In the genomic region with DNA sequence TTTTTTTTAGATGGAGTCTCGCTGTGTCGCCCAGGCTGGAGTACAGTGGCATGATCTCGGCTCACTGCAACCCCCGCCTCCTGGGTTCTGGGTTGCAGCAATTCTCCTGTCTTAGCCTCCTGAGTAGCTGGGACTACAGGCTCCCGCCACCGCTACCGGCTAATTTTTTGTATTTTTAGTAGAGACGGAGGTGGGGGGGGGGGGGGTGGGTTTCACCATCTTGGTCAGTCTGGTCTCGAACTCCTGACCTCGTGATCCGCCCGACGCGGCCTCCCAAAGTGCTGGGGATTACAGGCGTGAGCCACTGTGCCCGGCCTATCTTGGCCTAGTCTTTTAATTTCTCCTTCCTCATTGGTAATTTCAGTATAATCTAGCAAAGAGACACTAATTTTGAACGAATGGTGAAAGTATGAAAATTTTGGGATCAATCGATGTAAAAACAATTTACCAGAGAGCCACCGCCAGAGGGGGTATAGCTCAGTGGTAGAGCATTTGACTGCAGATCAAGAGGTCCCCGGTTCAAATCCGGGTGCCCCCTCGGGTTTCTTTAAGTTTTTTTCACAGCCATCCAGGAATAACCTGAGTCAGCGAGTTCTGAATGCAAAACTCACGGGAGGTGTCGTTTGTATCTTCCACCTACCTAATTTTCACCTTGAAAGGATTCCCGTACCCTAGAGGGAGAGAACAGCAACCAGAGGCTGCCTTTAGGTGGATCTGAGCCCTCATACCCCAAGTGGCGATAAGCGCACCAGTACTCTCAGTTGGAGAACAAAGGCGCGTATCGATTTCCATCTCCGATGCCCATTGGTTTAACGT, we compare ENCODE assay signal across 1 cellular context.
A peak's percentile ranks its signal among the peaks of the same experiment; 100 is the strongest.
TF ChIP-seq lines count a peak whose summit lies in the region.

No MANE protein-coding gene starts in this region.

TF ChIP-seq in HepG2, 621 proteins besides CTCF, POLR2A, EP300 and RAD21 (continued from another document and continues in another):
- TF ChIP-seq, protein P1, sequence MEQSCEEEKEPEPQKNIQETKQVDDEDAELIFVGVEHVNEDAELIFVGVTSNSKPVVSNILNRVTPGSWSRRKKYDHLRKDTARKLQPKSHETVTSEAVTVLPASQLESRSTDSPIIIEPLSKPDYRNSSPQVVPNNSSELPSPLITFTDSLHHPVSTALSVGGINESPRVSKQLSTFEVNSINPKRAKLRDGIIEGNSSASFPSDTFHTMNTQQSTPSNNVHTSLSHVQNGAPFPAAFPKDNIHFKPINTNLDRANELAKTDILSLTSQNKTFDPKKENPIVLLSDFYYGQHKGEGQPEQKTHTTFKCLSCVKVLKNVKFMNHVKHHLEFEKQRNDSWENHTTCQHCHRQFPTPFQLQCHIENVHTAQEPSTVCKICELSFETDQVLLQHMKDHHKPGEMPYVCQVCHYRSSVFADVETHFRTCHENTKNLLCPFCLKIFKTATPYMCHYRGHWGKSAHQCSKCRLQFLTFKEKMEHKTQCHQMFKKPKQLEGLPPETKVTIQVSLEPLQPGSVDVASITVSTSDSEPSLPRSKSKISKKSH (CRISPR knock-in tag; IDR thresholded peaks at IDR 0.05; ENCODE audit: borderline replicate concordance), result no peak
- no peak for TF ChIP-seq ZNF577 (CRISPR knock-in tag; IDR thresholded peaks at IDR 0.05; ENCODE audit: borderline replicate concordance, low read depth)
- TF ChIP-seq NONO (IDR thresholded peaks at IDR 0.05), result no peak
- no peak; the same call in 1 of the 2 replicates for TF ChIP-seq NONO (CRISPR knock-in tag; conservative IDR thresholded peaks at IDR 0.05)
- TF ChIP-seq SALL1 (CRISPR knock-in tag; IDR thresholded peaks at IDR 0.05), result no peak
- TF ChIP-seq FOXP1 (IDR thresholded peaks at IDR 0.05), result no peak
- peak; percentile 17; the same call in 1 of the 2 replicates for TF ChIP-seq FOXP1 (CRISPR knock-in tag; IDR thresholded peaks at IDR 0.05)
- TF ChIP-seq, protein P2, sequence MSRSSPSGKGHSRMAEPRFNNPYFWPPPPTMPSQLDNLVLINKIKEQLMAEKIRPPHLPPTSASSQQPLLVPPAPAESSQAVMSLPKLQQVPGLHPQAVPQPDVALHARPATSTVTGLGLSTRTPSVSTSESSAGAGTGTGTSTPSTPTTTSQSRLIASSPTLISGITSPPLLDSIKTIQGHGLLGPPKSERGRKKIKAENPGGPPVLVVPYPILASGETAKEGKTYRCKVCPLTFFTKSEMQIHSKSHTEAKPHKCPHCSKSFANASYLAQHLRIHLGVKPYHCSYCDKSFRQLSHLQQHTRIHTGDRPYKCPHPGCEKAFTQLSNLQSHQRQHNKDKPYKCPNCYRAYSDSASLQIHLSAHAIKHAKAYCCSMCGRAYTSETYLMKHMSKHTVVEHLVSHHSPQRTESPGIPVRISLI (CRISPR knock-in tag; IDR thresholded peaks at IDR 0.05; ENCODE audit: borderline replicate concordance), result peak; percentile 42; the same call in 1 of the 2 replicates
- TF ChIP-seq ZMAT3 (CRISPR knock-in tag; conservative IDR thresholded peaks at IDR 0.05), result 0 out of 2 replicates have a peak, but pooled peaks have one; percentile 36
- TF ChIP-seq, protein P3, sequence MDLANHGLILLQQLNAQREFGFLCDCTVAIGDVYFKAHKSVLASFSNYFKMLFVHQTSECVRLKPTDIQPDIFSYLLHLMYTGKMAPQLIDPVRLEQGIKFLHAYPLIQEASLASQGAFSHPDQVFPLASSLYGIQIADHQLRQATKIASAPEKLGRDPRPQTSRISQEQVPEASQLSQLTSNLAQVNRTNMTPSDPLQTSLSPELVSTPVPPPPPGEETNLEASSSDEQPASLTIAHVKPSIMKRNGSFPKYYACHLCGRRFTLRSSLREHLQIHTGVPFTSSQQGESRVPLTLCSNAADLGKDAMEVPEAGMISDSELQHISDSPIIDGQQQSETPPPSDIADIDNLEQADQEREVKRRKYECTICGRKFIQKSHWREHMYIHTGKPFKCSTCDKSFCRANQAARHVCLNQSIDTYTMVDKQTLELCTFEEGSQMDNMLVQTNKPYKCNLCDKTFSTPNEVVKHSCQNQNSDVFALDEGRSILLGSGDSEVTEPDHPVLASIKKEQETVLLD (CRISPR knock-in tag; IDR thresholded peaks at IDR 0.05; ENCODE audit: low read depth), result no peak
- no peak for TF ChIP-seq BRD4 (CRISPR knock-in tag; IDR thresholded peaks at IDR 0.05)
- TF ChIP-seq NFKBIZ (CRISPR knock-in tag; IDR thresholded peaks at IDR 0.05), result no peak
- TF ChIP-seq ZNF296 (CRISPR knock-in tag; conservative IDR thresholded peaks at IDR 0.05), result no peak
- TF ChIP-seq, protein P4, sequence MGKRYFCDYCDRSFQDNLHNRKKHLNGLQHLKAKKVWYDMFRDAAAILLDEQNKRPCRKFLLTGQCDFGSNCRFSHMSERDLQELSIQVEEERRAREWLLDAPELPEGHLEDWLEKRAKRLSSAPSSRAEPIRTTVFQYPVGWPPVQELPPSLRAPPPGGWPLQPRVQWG (CRISPR knock-in tag; IDR thresholded peaks at IDR 0.05; ENCODE audit: borderline replicate concordance, low read depth), result no peak
- TF ChIP-seq KLF9 (CRISPR knock-in tag; IDR thresholded peaks at IDR 0.05; ENCODE audit: low read depth), result 0 out of 2 replicates have a peak, but pooled peaks have one; percentile 25
- TF ChIP-seq SNAPC2 (CRISPR knock-in tag; IDR thresholded peaks at IDR 0.05), result no peak
- no peak for TF ChIP-seq FOXM1 (CRISPR knock-in tag; IDR thresholded peaks at IDR 0.05)
- TF ChIP-seq, protein P5, sequence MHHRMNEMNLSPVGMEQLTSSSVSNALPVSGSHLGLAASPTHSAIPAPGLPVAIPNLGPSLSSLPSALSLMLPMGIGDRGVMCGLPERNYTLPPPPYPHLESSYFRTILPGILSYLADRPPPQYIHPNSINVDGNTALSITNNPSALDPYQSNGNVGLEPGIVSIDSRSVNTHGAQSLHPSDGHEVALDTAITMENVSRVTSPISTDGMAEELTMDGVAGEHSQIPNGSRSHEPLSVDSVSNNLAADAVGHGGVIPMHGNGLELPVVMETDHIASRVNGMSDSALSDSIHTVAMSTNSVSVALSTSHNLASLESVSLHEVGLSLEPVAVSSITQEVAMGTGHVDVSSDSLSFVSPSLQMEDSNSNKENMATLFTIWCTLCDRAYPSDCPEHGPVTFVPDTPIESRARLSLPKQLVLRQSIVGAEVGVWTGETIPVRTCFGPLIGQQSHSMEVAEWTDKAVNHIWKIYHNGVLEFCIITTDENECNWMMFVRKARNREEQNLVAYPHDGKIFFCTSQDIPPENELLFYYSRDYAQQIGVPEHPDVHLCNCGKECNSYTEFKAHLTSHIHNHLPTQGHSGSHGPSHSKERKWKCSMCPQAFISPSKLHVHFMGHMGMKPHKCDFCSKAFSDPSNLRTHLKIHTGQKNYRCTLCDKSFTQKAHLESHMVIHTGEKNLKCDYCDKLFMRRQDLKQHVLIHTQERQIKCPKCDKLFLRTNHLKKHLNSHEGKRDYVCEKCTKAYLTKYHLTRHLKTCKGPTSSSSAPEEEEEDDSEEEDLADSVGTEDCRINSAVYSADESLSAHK (CRISPR knock-in tag; IDR thresholded peaks at IDR 0.05; ENCODE audit: borderline replicate concordance), result no peak
- no peak for TF ChIP-seq TMF1 (CRISPR knock-in tag; IDR thresholded peaks at IDR 0.05; ENCODE audit: low read depth)
- TF ChIP-seq CBX2 (IDR thresholded peaks at IDR 0.05; ENCODE audit: low read depth, low read length), result no peak
- no peak for TF ChIP-seq CBX2 (CRISPR knock-in tag; IDR thresholded peaks at IDR 0.05; ENCODE audit: low read depth)
- no peak for TF ChIP-seq ZNF773 (CRISPR knock-in tag; IDR thresholded peaks at IDR 0.05; ENCODE audit: borderline replicate concordance)
- peak; percentile 53; the same call in 1 of the 2 replicates for TF ChIP-seq SIN3A (IDR thresholded peaks at IDR 0.05; ENCODE audit: borderline replicate concordance, low read depth, low read length)
- peak; percentile 14; the same call in 1 of the 2 replicates for TF ChIP-seq HOXA3 (CRISPR knock-in tag; IDR thresholded peaks at IDR 0.05)
- TF ChIP-seq, protein P6, sequence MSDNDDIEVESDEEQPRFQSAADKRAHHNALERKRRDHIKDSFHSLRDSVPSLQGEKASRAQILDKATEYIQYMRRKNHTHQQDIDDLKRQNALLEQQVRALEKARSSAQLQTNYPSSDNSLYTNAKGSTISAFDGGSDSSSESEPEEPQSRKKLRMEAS (IDR thresholded peaks at IDR 0.05), result no peak; the same call in none of the 2 replicates
- TF ChIP-seq ZNF224 (CRISPR knock-in tag; IDR thresholded peaks at IDR 0.05), result 0 out of 2 replicates have a peak, but pooled peaks have one; percentile 29
- TF ChIP-seq, protein P7, sequence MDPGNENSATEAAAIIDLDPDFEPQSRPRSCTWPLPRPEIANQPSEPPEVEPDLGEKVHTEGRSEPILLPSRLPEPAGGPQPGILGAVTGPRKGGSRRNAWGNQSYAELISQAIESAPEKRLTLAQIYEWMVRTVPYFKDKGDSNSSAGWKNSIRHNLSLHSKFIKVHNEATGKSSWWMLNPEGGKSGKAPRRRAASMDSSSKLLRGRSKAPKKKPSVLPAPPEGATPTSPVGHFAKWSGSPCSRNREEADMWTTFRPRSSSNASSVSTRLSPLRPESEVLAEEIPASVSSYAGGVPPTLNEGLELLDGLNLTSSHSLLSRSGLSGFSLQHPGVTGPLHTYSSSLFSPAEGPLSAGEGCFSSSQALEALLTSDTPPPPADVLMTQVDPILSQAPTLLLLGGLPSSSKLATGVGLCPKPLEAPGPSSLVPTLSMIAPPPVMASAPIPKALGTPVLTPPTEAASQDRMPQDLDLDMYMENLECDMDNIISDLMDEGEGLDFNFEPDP (CRISPR knock-in tag; conservative IDR thresholded peaks at IDR 0.05), result 0 out of 2 replicates have a peak, but pooled peaks have one; percentile 36
- TF ChIP-seq KDM1A (CRISPR knock-in tag; IDR thresholded peaks at IDR 0.05), result no peak
- 0 out of 2 replicates have a peak, but pooled peaks have one; percentile 10 for TF ChIP-seq KMT2A (CRISPR knock-in tag; IDR thresholded peaks at IDR 0.05)
- TF ChIP-seq HHEX (CRISPR knock-in tag; IDR thresholded peaks at IDR 0.05), result no peak
- no peak for TF ChIP-seq CBX5 (CRISPR knock-in tag; IDR thresholded peaks at IDR 0.05; ENCODE audit: borderline replicate concordance)
- TF ChIP-seq REPIN1 (CRISPR knock-in tag; IDR thresholded peaks at IDR 0.05; ENCODE audit: borderline replicate concordance, low read depth), result no peak
- TF ChIP-seq, protein P8, sequence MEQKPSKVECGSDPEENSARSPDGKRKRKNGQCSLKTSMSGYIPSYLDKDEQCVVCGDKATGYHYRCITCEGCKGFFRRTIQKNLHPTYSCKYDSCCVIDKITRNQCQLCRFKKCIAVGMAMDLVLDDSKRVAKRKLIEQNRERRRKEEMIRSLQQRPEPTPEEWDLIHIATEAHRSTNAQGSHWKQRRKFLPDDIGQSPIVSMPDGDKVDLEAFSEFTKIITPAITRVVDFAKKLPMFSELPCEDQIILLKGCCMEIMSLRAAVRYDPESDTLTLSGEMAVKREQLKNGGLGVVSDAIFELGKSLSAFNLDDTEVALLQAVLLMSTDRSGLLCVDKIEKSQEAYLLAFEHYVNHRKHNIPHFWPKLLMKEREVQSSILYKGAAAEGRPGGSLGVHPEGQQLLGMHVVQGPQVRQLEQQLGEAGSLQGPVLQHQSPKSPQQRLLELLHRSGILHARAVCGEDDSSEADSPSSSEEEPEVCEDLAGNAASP (CRISPR knock-in tag; IDR thresholded peaks at IDR 0.05; ENCODE audit: borderline replicate concordance), result peak; percentile 40; the same call in 1 of the 2 replicates
- peak; percentile 58; the same call in 1 of the 2 replicates for TF ChIP-seq ZNF121 (CRISPR knock-in tag; IDR thresholded peaks at IDR 0.05)
- no peak for TF ChIP-seq ZNF768 (CRISPR knock-in tag; IDR thresholded peaks at IDR 0.05)
- TF ChIP-seq, protein P9, sequence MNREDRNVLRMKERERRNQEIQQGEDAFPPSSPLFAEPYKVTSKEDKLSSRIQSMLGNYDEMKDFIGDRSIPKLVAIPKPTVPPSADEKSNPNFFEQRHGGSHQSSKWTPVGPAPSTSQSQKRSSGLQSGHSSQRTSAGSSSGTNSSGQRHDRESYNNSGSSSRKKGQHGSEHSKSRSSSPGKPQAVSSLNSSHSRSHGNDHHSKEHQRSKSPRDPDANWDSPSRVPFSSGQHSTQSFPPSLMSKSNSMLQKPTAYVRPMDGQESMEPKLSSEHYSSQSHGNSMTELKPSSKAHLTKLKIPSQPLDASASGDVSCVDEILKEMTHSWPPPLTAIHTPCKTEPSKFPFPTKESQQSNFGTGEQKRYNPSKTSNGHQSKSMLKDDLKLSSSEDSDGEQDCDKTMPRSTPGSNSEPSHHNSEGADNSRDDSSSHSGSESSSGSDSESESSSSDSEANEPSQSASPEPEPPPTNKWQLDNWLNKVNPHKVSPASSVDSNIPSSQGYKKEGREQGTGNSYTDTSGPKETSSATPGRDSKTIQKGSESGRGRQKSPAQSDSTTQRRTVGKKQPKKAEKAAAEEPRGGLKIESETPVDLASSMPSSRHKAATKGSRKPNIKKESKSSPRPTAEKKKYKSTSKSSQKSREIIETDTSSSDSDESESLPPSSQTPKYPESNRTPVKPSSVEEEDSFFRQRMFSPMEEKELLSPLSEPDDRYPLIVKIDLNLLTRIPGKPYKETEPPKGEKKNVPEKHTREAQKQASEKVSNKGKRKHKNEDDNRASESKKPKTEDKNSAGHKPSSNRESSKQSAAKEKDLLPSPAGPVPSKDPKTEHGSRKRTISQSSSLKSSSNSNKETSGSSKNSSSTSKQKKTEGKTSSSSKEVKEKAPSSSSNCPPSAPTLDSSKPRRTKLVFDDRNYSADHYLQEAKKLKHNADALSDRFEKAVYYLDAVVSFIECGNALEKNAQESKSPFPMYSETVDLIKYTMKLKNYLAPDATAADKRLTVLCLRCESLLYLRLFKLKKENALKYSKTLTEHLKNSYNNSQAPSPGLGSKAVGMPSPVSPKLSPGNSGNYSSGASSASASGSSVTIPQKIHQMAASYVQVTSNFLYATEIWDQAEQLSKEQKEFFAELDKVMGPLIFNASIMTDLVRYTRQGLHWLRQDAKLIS (CRISPR knock-in tag; IDR thresholded peaks at IDR 0.05), result no peak
- no peak for TF ChIP-seq ZNF558 (CRISPR knock-in tag; IDR thresholded peaks at IDR 0.05; ENCODE audit: borderline replicate concordance)
- TF ChIP-seq RAD51 (IDR thresholded peaks at IDR 0.05; ENCODE audit: borderline replicate concordance), result no peak
- no peak for TF ChIP-seq PRMT3 (CRISPR knock-in tag; IDR thresholded peaks at IDR 0.05; ENCODE audit: borderline replicate concordance, low read depth)
- peak; percentile 25 for TF ChIP-seq MXD4 (CRISPR knock-in tag; IDR thresholded peaks at IDR 0.05)
- TF ChIP-seq SP4 (CRISPR knock-in tag; IDR thresholded peaks at IDR 0.05), result no peak
- TF ChIP-seq ATM (IDR thresholded peaks at IDR 0.05; ENCODE audit: borderline replicate concordance), result no peak
- TF ChIP-seq POLR2G (IDR thresholded peaks at IDR 0.05; ENCODE audit: low read depth, low read length), result no peak
- TF ChIP-seq SYNCRIP (IDR thresholded peaks at IDR 0.05; ENCODE audit: insufficient read depth, low read depth, low read length), result no peak
- peak; percentile 40; the same call in 1 of the 2 replicates for TF ChIP-seq SIX1 (CRISPR knock-in tag; IDR thresholded peaks at IDR 0.05; ENCODE audit: borderline replicate concordance)
- TF ChIP-seq REL (CRISPR knock-in tag; conservative IDR thresholded peaks at IDR 0.05), result no peak
- no peak for TF ChIP-seq ZKSCAN5 (CRISPR knock-in tag; IDR thresholded peaks at IDR 0.05)
- TF ChIP-seq ZNF703 (CRISPR knock-in tag; IDR thresholded peaks at IDR 0.05; ENCODE audit: borderline replicate concordance), result no peak
- TF ChIP-seq SPEN (CRISPR knock-in tag; IDR thresholded peaks at IDR 0.05; ENCODE audit: low read depth), result no peak; the same call in 1 of the 2 replicates
- no peak for TF ChIP-seq MLLT10 (CRISPR knock-in tag; IDR thresholded peaks at IDR 0.05)
- peak in 1 of 2 experiments; percentile 89; a peak in 2 of 4 replicates for TF ChIP-seq KLF16 (CRISPR knock-in tag; IDR thresholded peaks at IDR 0.05)
- TF ChIP-seq MAFK (conservative IDR thresholded peaks at IDR 0.05 in 1 of 2, IDR thresholded peaks at IDR 0.05 in 1 of 2; ENCODE audit: low read length in 2 of 2), result peak; percentile 99
- TF ChIP-seq ZNF207 (IDR thresholded peaks at IDR 0.05; ENCODE audit: borderline replicate concordance), result no peak
- no peak for TF ChIP-seq SP2 (CRISPR knock-in tag; IDR thresholded peaks at IDR 0.05)
- no peak; the same call in 1 of the 2 replicates for TF ChIP-seq ZNF678 (CRISPR knock-in tag; IDR thresholded peaks at IDR 0.05)
- no peak for TF ChIP-seq PHF8 (CRISPR knock-in tag; IDR thresholded peaks at IDR 0.05)
